8 cellular contexts compared by ENCODE assay signal in genomic region chr10:104809288-104810090, GRCh38.
DNase-seq lines count a peak whose midpoint lies in the region; ATAC-seq and TF ChIP-seq lines count a peak whose summit lies in the region.

No MANE protein-coding gene starts in this region.

- H3K9me2 ChIP-seq in hepatocyte (replicated peaks; ENCODE audit: insufficient read depth): no peaks in the 10 kb centered on the region

- H3K9me3 ChIP-seq in hepatocyte (ENCODE audit: low read depth) (no peaks in the 10 kb centered on the region), neural progenitor cell (ENCODE audit: low read depth) (no peaks in the 10 kb centered on the region), ovary (no peaks in the 10 kb centered on the region)

- peak; percentile 68 for ATAC-seq in GM18505 (IDR thresholded peaks at IDR 0.05; ENCODE audit: unreplicated experiment)
- peak; percentile 60 for ATAC-seq in HG02571 (IDR thresholded peaks at IDR 0.05; ENCODE audit: unreplicated experiment)

- H3K4me3 Mint-ChIP-seq in neural progenitor cell: no peak overlapping the region

- no peak overlapping the region for H3K4me2 ChIP-seq in hepatocyte
- no peak overlapping the region for H3K4me2 ChIP-seq in neural progenitor cell

- H3K27ac Mint-ChIP-seq in neural progenitor cell: no peak overlapping the region

- no peaks in the 10 kb centered on the region for H3K4me1 Mint-ChIP-seq in neural progenitor cell

- H3K27me3 Mint-ChIP-seq in neural progenitor cell (ENCODE audit: insufficient read depth, low read depth): no peaks in the 10 kb centered on the region

- H3K36me3 Mint-ChIP-seq in neural progenitor cell: no peaks in the 10 kb centered on the region

- H3K9ac ChIP-seq in neural progenitor cell: no peak overlapping the region

- 57% methylated on average over 6 of the region's 6 CpGs for WGBS in hepatocyte (ENCODE audit: low lambda C conversion rate, missing lambda C conversion rate)
- WGBS in ovary, 3 donors: 64 to 82% (median 65%) methylated on average over 6 of the region's 6 CpGs

- no peaks in the 10 kb centered on the region for H3K27me3 ChIP-seq in hepatocyte
- H3K27me3 ChIP-seq in neural progenitor cell: no peaks in the 10 kb centered on the region
- no peaks in the 10 kb centered on the region for H3K27me3 ChIP-seq in ovary

- no peaks in the 10 kb centered on the region for H3K79me2 ChIP-seq in hepatocyte
- no peaks in the 10 kb centered on the region for H3K79me2 ChIP-seq in neural progenitor cell (ENCODE audit: low read depth)

- H2AFZ ChIP-seq in hepatocyte: no peak overlapping the region
- H2AFZ ChIP-seq in neural progenitor cell (replicated peaks): no peak overlapping the region

- TF ChIP-seq EP300 in ovary (IDR thresholded peaks at IDR 0.05): no peak

- no peaks in the 10 kb centered on the region for H3K9me3 Mint-ChIP-seq in neural progenitor cell

- no peaks in the 10 kb centered on the region for H4K20me1 ChIP-seq in hepatocyte (ENCODE audit: insufficient read depth, poor library complexity, severe bottlenecking)
- H4K20me1 ChIP-seq in neural progenitor cell (ENCODE audit: low read depth): no peaks in the 10 kb centered on the region

- H3K4me3 ChIP-seq in hepatocyte: no peak overlapping the region
- H3K4me3 ChIP-seq in neural progenitor cell: no peak overlapping the region
- no peak overlapping the region for H3K4me3 ChIP-seq in ovary

- no peaks in the 10 kb centered on the region for H3F3A ChIP-seq in neural progenitor cell (ENCODE audit: low read depth)

- TF ChIP-seq POLR2A in GM18505 (IDR thresholded peaks at IDR 0.05; ENCODE audit: borderline replicate concordance, extremely low read depth, insufficient read depth, insufficient read length) (no peak), ovary (IDR thresholded peaks at IDR 0.05) (no peak)

- peak; percentile 46 for DNase-seq in M059J (ENCODE audit: low read depth)
- peak; percentile 26 for DNase-seq in hepatocyte (ENCODE audit: low spot score)
- DNase-seq in stimulated activated CD4-positive, alpha-beta T cell treated with anti-CD3 and anti-CD28 coated beads, Interleukin-4, amount 100 ng/mL, for 4 hours: no peak
- DNase-seq in neural progenitor cell (ENCODE audit: low spot score): no peak
- no peak for DNase-seq in NCI-H1092 treated with DMSO at 0.1 percent for 48 hours (lab: John Stamatoyannopoulos, UW)
- no peak for DNase-seq in ovary

- TF ChIP-seq CTCF in hepatocyte (IDR thresholded peaks at IDR 0.05; ENCODE audit: poor library complexity) (no peak), neural progenitor cell (IDR thresholded peaks at IDR 0.05) (no peak), ovary (IDR thresholded peaks at IDR 0.05) (no peak)

- peak overlapping the region; percentile 45 for H3K27ac ChIP-seq in hepatocyte
- no peak overlapping the region for H3K27ac ChIP-seq in neural progenitor cell
- no peak overlapping the region for H3K27ac ChIP-seq in ovary

- intact Hi-C loops in ovary (cut with DNase I): no loop called here

- H3K4me1 ChIP-seq in hepatocyte (ENCODE audit: insufficient read depth): no peaks in the 10 kb centered on the region
- no peaks in the 10 kb centered on the region for H3K4me1 ChIP-seq in neural progenitor cell
- no peaks in the 10 kb centered on the region for H3K4me1 ChIP-seq in ovary (ENCODE audit: insufficient read depth)

- H3K36me3 ChIP-seq in hepatocyte (replicated peaks; ENCODE audit: insufficient read depth, low read depth): no peaks in the 10 kb centered on the region
- H3K36me3 ChIP-seq in neural progenitor cell: no peaks in the 10 kb centered on the region
- H3K36me3 ChIP-seq in ovary: no peaks in the 10 kb centered on the region

Comparison
In these comparisons a context has a peak if more than half of its experiments do, and no peak if none do; other contexts are left out.
1. DNase-seq: peak in M059J (single experiment) and hepatocyte (single experiment); none in stimulated activated CD4-positive, alpha-beta T cell treated with anti-CD3 and anti-CD28 coated beads, Interleukin-4, amount 100 ng/mL, for 4 hours (0 of 2), neural progenitor cell (single experiment), NCI-H1092 treated with DMSO at 0.1 percent for 48 hours (single experiment) and ovary (0 of 5).